ENCODE assay signal across 12 cellular contexts in genomic region chr14:52175982-52176502, GRCh38.
DNase-seq lines count a peak whose midpoint lies in the region; ATAC-seq and TF ChIP-seq lines count a peak whose summit lies in the region.
"Had no signal": no experiment of that assay in that cellular context is flagged by ENCODE, and none has a peak within 500 bp of the region (broad histone marks: within the 10 kb centered on the region; RNA-seq: fewer than 3 reads in every experiment).

No MANE protein-coding gene starts in this region.

- no peaks in the 10 kb centered on the region for H3K27me3 Mint-ChIP-seq in CD8-positive, alpha-beta memory T cell

- H3K27ac Mint-ChIP-seq in CD8-positive, alpha-beta memory T cell = peak overlapping the region; percentile 65 to 100 (median 88)

- peak; percentile 28 for ATAC-seq in GM19468 (IDR thresholded peaks at IDR 0.05; ENCODE audit: extremely low read depth, unreplicated experiment)
- peak; percentile 53 for ATAC-seq in esophagus mucosa
- no peak for ATAC-seq in gastroesophageal sphincter
- ATAC-seq in HG03095 (IDR thresholded peaks at IDR 0.05; ENCODE audit: unreplicated experiment) = no peak

- CTCF ChIA-PET in CD8-positive, alpha-beta memory T cell (lab: Charles Lee) = interaction anchor here (0.8 to 2.1 kb wide), 5 partner anchors 46 to 125 kb away, joined by 3 to 5 read pairs (median 3); partner anchors contain the start of gene PTGDR

- H3K27ac ChIP-seq in CD8-positive, alpha-beta memory T cell (ENCODE audit: low read depth, low read length) = peak overlapping the region; percentile 66
- no peak overlapping the region for H3K27ac ChIP-seq in gastroesophageal sphincter

- no peaks in the 10 kb centered on the region for H3K27me3 ChIP-seq in CD8-positive, alpha-beta memory T cell (ENCODE audit: insufficient read depth, low read length, poor library complexity, severe bottlenecking)
- H3K27me3 ChIP-seq in gastroesophageal sphincter = no peaks in the 10 kb centered on the region

- no peak for TF ChIP-seq CTCF in gastroesophageal sphincter (IDR thresholded peaks at IDR 0.05)

- peaks cover 8 to 46% (median 33%) of the 10 kb centered on the region in 5 donors for H3K9me3 Mint-ChIP-seq in CD8-positive, alpha-beta memory T cell

- H3K4me1 ChIP-seq in CD8-positive, alpha-beta memory T cell (ENCODE audit: insufficient read depth, low read length) = peaks cover 48% of the 10 kb centered on the region
- H3K4me1 ChIP-seq in gastroesophageal sphincter = no peaks in the 10 kb centered on the region

- no peak for TF ChIP-seq POLR2A in gastroesophageal sphincter (IDR thresholded peaks at IDR 0.05)

- no peaks in the 10 kb centered on the region for H3K36me3 ChIP-seq in CD8-positive, alpha-beta memory T cell (ENCODE audit: insufficient read depth, low read length)
- no peaks in the 10 kb centered on the region for H3K36me3 ChIP-seq in gastroesophageal sphincter

- TF ChIP-seq EP300 in gastroesophageal sphincter (IDR thresholded peaks at IDR 0.05) = no peak

- POLR2A ChIA-PET in CD8-positive, alpha-beta memory T cell (lab: Charles Lee) = interaction anchor here (0.6 to 1.3 kb wide), 5 partner anchors 16 to 107 kb away, joined by 3 to 4 read pairs (median 3); partner anchors contain the start of gene NID2

- H3K36me3 Mint-ChIP-seq in CD8-positive, alpha-beta memory T cell = peaks cover 0 to 35% (median 16%) of the 10 kb centered on the region in 3 donors

- WGBS in gastroesophageal sphincter (ENCODE audit: low coverage in 1 of 2), 2 donors = 60 to 62% methylated on average over 5 to 6 of the region's 6 CpGs

- peak overlapping the region; percentile 17 to 72 (median 65) for H3K4me3 Mint-ChIP-seq in CD8-positive, alpha-beta memory T cell

- peak overlapping the region; percentile 5 for H3K4me3 ChIP-seq in CD8-positive, alpha-beta memory T cell (ENCODE audit: low read length)
- peak overlapping the region; percentile 19 for H3K4me3 ChIP-seq in Jurkat, Clone E6-1 (ENCODE audit: low read length)
- H3K4me3 ChIP-seq in gastroesophageal sphincter = no peak overlapping the region
- H3K4me3 ChIP-seq: smooth muscle cell had no signal

- peaks cover 46 to 69% (median 53%) of the 10 kb centered on the region in 3 donors for H3K4me1 Mint-ChIP-seq in CD8-positive, alpha-beta memory T cell

- peaks cover 21% of the 10 kb centered on the region for H3K9me3 ChIP-seq in CD8-positive, alpha-beta memory T cell (ENCODE audit: low read length)
- H3K9me3 ChIP-seq in gastroesophageal sphincter = peaks cover 0 to 22% (median 0%) of the 10 kb centered on the region in 3 donors

- peak; percentile 27 to 82 (median 35) for DNase-seq in CD8-positive, alpha-beta memory T cell
- peak; percentile 82 for DNase-seq in Jurkat, Clone E6-1 (ENCODE audit: low read depth, low spot score)
- no peak for DNase-seq in HK-2 (ENCODE audit: unreplicated experiment)
- DNase-seq in cerebellar nuclear complex (lab: John Stamatoyannopoulos, UW) = no peak
- DNase-seq: HCEC 1CT, kidney glomerular epithelial cell, NCI-H187 had no signal

Comparison
In these comparisons a context has a peak if more than half of its experiments do, and no peak if none do; other contexts are left out.
1. DNase-seq: peak in CD8-positive, alpha-beta memory T cell (5 of 5) and Jurkat, Clone E6-1 (single experiment); none in HK-2 (single experiment) and cerebellar nuclear complex (0 of 2).
2. H3K4me3 ChIP-seq: peak in CD8-positive, alpha-beta memory T cell (single experiment) and Jurkat, Clone E6-1 (single experiment); none in gastroesophageal sphincter (0 of 2).
3. ATAC-seq: peak in GM19468 (single experiment) and esophagus mucosa (single experiment); none in gastroesophageal sphincter (single experiment) and HG03095 (single experiment).